ENCODE assay signal across 16 cellular contexts in the genomic region with DNA sequence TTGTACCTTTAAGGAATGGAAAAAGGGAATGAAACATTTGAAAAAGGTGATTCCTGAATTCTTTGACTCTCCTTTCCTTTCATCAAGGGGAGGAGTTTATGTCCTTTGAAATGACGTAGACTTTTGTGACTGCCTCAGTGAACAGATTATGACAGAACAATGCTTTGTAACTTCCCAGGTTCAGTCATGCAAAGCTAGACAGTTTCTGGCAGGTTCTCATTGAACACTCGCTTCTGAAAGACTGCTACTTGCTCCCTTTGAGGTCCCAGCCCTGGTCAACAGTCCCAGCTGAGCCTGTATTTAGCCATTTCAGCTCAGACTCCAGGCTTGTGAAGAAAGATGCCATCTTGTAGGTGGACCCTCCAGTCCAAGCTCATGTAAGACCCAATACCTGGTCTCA.
DNase-seq lines count a peak whose midpoint lies in the region; ATAC-seq and TF ChIP-seq lines count a peak whose summit lies in the region.
"Had no signal": no experiment of that assay in that cellular context is flagged by ENCODE, and none has a peak within 500 bp of the region (broad histone marks: within the 10 kb centered on the region; RNA-seq: fewer than 3 reads in every experiment).

No MANE protein-coding gene starts in this region.

- H3K4me3 ChIP-seq in esophagus muscularis mucosa (no peak overlapping the region), neuronal stem cell (ENCODE audit: low read length in 2 of 2) (no peak overlapping the region), retinal pigment epithelial cell (ENCODE audit: low read length) (no peak overlapping the region), ovary (no peak overlapping the region)
- H3K4me3 ChIP-seq: HAP-1 had no signal

- H3K18ac ChIP-seq in neuronal stem cell (ENCODE audit: low read length) = peak overlapping the region; percentile 32

- peak; percentile 13 for DNase-seq in astrocyte of the hippocampus (ENCODE audit: low read depth, low spot score)
- peak; percentile 55 for DNase-seq in esophagus muscularis mucosa (ENCODE audit: extremely low spot score)
- DNase-seq in neuronal stem cell (ENCODE audit: low spot score) = peak; percentile 8
- DNase-seq in retinal pigment epithelial cell (ENCODE audit: low read depth) = peak; percentile 44
- no peak for DNase-seq in ovary
- DNase-seq in NCI-H1048 (lab: John Stamatoyannopoulos, UW) = no peak
- DNase-seq: C1 segment of cervical spinal cord; Calu3; CD4-positive, alpha-beta memory T cell; COR-L47; DMS53; DMS79 treated with DMSO at 0.1 percent for 48 hours; GOT3; HFFc6 had no signal

- no peak overlapping the region for H3K14ac ChIP-seq in neuronal stem cell (ENCODE audit: low read length)

- H3K4ac ChIP-seq in neuronal stem cell (ENCODE audit: low read length) = no peak overlapping the region

- TF ChIP-seq POLR2A in esophagus muscularis mucosa (IDR thresholded peaks at IDR 0.05; ENCODE audit: low read depth) (no peak), ovary (IDR thresholded peaks at IDR 0.05) (no peak)

- TF ChIP-seq EP300 in esophagus muscularis mucosa (IDR thresholded peaks at IDR 0.05) (no peak), ovary (IDR thresholded peaks at IDR 0.05) (no peak)

- no peaks in the 10 kb centered on the region for H3K27me3 ChIP-seq in esophagus muscularis mucosa
- no peaks in the 10 kb centered on the region for H3K27me3 ChIP-seq in neuronal stem cell (ENCODE audit: control insufficient read depth in 3 of 3, insufficient read depth in 3 of 3, low read depth in 1 of 3, low read length in 3 of 3)
- H3K27me3 ChIP-seq in ovary = no peaks in the 10 kb centered on the region

- H3K9me3 ChIP-seq in esophagus muscularis mucosa (peaks cover 0 to 1% (median 0%) of the 10 kb centered on the region in 4 donors), neuronal stem cell (replicated peaks in 1 of 2; ENCODE audit: control insufficient read depth in 2 of 2, insufficient read depth in 1 of 2, low read depth in 1 of 2, low read length in 2 of 2) (no peaks in the 10 kb centered on the region), ovary (no peaks in the 10 kb centered on the region)
- H3K9me3 ChIP-seq: HAP-1 had no signal

- no peaks in the 10 kb centered on the region for H3K36me3 ChIP-seq in esophagus muscularis mucosa
- no peaks in the 10 kb centered on the region for H3K36me3 ChIP-seq in neuronal stem cell (replicated peaks in 1 of 2; ENCODE audit: control insufficient read depth in 2 of 2, insufficient read depth in 2 of 2, low read length in 2 of 2)
- H3K36me3 ChIP-seq in ovary = no peaks in the 10 kb centered on the region
- H3K36me3 ChIP-seq: HAP-1 had no signal

- H3K27ac ChIP-seq in esophagus muscularis mucosa (replicated peaks in 1 of 4) = no peak overlapping the region
- H3K27ac ChIP-seq in neuronal stem cell (replicated peaks; ENCODE audit: low read length) = peak overlapping the region; percentile 36
- no peak overlapping the region for H3K27ac ChIP-seq in ovary

- H4K91ac ChIP-seq in neuronal stem cell (ENCODE audit: low read depth, low read length, poor library complexity) = no peak overlapping the region

- no peak overlapping the region for H3K4me2 ChIP-seq in neuronal stem cell (ENCODE audit: insufficient read depth, low read length, poor library complexity, severe bottlenecking)

- no peaks in the 10 kb centered on the region for H3K79me1 ChIP-seq in neuronal stem cell (ENCODE audit: low read depth, low read length)

- no peak overlapping the region for H2AFZ ChIP-seq in neuronal stem cell (ENCODE audit: low read length)

- TF ChIP-seq CTCF in esophagus muscularis mucosa (IDR thresholded peaks at IDR 0.05) (no peak), retinal pigment epithelial cell (conservative IDR thresholded peaks at IDR 0.05; ENCODE audit: low read depth, low read length) (no peak), ovary (IDR thresholded peaks at IDR 0.05) (no peak)

- H2BK120ac ChIP-seq in neuronal stem cell (ENCODE audit: low read depth, low read length) = no peak overlapping the region

- H3K4me1 ChIP-seq in esophagus muscularis mucosa = no peaks in the 10 kb centered on the region
- peaks cover 0 to 3% of the 10 kb centered on the region in 2 donors for H3K4me1 ChIP-seq in neuronal stem cell (ENCODE audit: control insufficient read depth in 2 of 2, insufficient read depth in 1 of 2, low read depth in 1 of 2, low read length in 2 of 2)
- no peaks in the 10 kb centered on the region for H3K4me1 ChIP-seq in ovary (ENCODE audit: insufficient read depth)
- H3K4me1 ChIP-seq: HAP-1 had no signal

- H2BK12ac ChIP-seq in neuronal stem cell (ENCODE audit: low read length) = no peak overlapping the region

- no peak overlapping the region for H2BK15ac ChIP-seq in neuronal stem cell (ENCODE audit: low read length)

- H3K23ac ChIP-seq in neuronal stem cell (ENCODE audit: low read depth, low read length, poor library complexity) = no peak overlapping the region

- H2BK5ac ChIP-seq in neuronal stem cell (ENCODE audit: low read length) = no peak overlapping the region

- intact Hi-C loops in esophagus muscularis mucosa (cut with DNase I) = no loop called here
- intact Hi-C loops in ovary (cut with DNase I) = no loop called here

- no peak overlapping the region for H2AK5ac ChIP-seq in neuronal stem cell (ENCODE audit: low read depth, low read length)

- H4K8ac ChIP-seq in neuronal stem cell (ENCODE audit: low read depth, low read length) = no peak overlapping the region

- no peak for ATAC-seq in HG02981 (IDR thresholded peaks at IDR 0.05; ENCODE audit: unreplicated experiment)

- WGBS in esophagus muscularis mucosa = 63% methylated on average over 2 of the region's 2 CpGs
- WGBS in neuronal stem cell (ENCODE audit: extremely low coverage in 2 of 2, insufficient read length in 2 of 2, insufficient replicate concordance in 1 of 2), 2 donors = no CpG with 5 or more reads among the region's 2 CpGs
- 50 to 74% (median 54%) methylated on average over 2 of the region's 2 CpGs for WGBS in ovary, 3 donors

- no peak overlapping the region for H3K9ac ChIP-seq in neuronal stem cell (ENCODE audit: low read depth, low read length, poor library complexity)

Comparison
In these comparisons a context has a peak if more than half of its experiments do, and no peak if none do; other contexts are left out.
1. DNase-seq: peak in astrocyte of the hippocampus (single experiment), esophagus muscularis mucosa (single experiment), neuronal stem cell (single experiment) and retinal pigment epithelial cell (single experiment); none in ovary (0 of 5) and NCI-H1048 (single experiment).